In the genomic region with DNA sequence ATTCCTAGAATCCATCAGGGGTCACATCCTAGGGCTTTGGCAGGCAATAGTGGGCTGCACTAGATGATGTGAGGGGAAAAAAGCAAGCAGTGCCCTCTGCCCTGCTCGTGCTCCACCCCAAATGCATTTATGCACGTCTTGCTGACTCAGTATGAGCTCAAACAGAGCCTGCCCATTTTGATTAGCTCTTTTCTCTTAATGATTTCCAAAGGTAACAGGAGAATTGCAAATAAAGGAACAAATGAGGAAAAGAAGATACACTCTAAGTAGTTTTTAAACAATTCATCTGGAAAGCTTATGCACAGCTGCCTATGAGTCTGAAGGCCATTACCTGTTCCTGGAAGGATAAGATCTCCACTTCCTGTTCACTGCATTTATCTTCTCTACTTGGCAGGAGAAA, we compare ENCODE assay signal across 19 cellular contexts.
"Had no signal": no experiment of that assay in that cellular context is flagged by ENCODE, and none has a peak within 500 bp of the region (broad histone marks: within the 10 kb centered on the region; RNA-seq: fewer than 3 reads in every experiment).

No MANE protein-coding gene starts in this region.

- ATAC-seq: effector memory CD8-positive, alpha-beta T cell; heart right ventricle; natural killer cell; right cardiac atrium had no signal

- DNase-seq: activated CD4-positive, alpha-beta memory T cell treated with anti-CD3 and anti-CD28 coated beads, Interleukin-2, amount 10 ng/mL, durations not matched to agents 7 days and 5 days; activated CD4-positive, alpha-beta T cell treated with anti-CD3 and anti-CD28 coated beads for 1 hour; activated CD4-positive, alpha-beta T cell treated with anti-CD3 and anti-CD28 coated beads, Interleukin-2, amount 10 ng/mL, durations not matched to agents 7 days and 5 days; activated CD8-positive, alpha-beta memory T cell treated with anti-CD3 and anti-CD28 coated beads, Interleukin-2, amount 50 U/mL, for 48 hours; activated gamma-delta T cell; activated naive CD4-positive, alpha-beta T cell treated with anti-CD3 and anti-CD28 coated beads, Interleukin-2, amount 50 U/mL, for 16 hours; activated T-cell treated with anti-CD3 and anti-CD28 coated beads, Interleukin-2, amount 50 U/mL, for 24 hours; amniotic stem cell; brain microvascular endothelial cell; cortex of kidney; effector memory CD8-positive, alpha-beta T cell; heart right ventricle; left ventricle myocardium inferior; mesendoderm; natural killer cell; right cardiac atrium; stimulated activated CD4-positive, alpha-beta T cell treated with anti-CD3 and anti-CD28 coated beads, Interleukin-15, amount 100 ng/mL, for 24 hours; stimulated activated naive CD4-positive, alpha-beta T cell treated with Interleukin-2 at 50 U/mL for 16 hours; T1000 had no signal
